In the genomic region with DNA sequence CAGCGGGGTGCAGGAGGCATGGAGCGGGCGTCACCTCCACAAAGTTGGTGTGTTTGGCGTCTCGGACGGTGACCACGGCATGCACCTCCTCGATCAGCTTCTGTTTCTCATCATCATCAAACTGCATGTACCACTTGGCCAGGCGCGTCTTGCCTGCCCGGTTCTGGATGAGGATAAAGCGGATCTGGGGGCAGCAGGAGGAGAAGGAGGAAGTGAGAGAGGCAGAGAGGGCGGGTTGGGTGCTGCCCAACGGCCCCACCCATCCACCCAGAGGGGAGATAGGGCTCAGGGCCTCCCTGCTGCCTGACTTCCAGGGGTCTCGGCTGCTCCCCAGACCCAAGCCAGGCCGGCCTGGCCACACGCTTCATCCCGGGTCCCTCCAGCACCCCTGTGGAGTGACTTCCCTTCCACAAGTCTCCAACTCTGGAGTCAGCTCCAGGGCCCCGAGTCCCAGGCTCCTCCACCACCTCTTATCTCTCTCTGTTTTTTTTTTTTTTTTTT, we compare ENCODE assay signal across 21 cellular contexts. TPM values are rescaled to one million over a fixed set of nuclear protein-coding genes. Genes with fewer than 3 reads are reported as not detected.
DNase-seq lines count a peak whose midpoint lies in the region; ATAC-seq and TF ChIP-seq lines count a peak whose summit lies in the region.
"Had no signal": no experiment of that assay in that cellular context is flagged by ENCODE, and none has a peak within 500 bp of the region (broad histone marks: within the 10 kb centered on the region; RNA-seq: fewer than 3 reads in every experiment).

No MANE protein-coding gene starts in this region.

- WGBS in H9 (ENCODE audit: extremely low coverage, insufficient read length, low lambda C conversion rate): no CpG with 5 or more reads among the region's 19 CpGs
- WGBS in tibial nerve, 2 donors: 76 to 85% methylated on average over 19 of the region's 19 CpGs

- H4K5ac ChIP-seq in H9 (ENCODE audit: insufficient read length, low read depth, low read length): no peak overlapping the region

- TF ChIP-seq EP300 in tibial nerve (IDR thresholded peaks at IDR 0.05): no peak

- in situ Hi-C loops in brain microvascular endothelial cell (cut with HindIII; ENCODE audit: low pct_ligation_motif_present, low sequenced_read_pairs): no loop called here

- H3K9me3 ChIP-seq in OCI-LY1 (ENCODE audit: low read length) (no peaks in the 10 kb centered on the region), H9 (ENCODE audit: control insufficient read depth, low read depth, low read length) (no peaks in the 10 kb centered on the region), tibial nerve (no peaks in the 10 kb centered on the region)

- no peak overlapping the region for H2BK15ac ChIP-seq in H9 (ENCODE audit: low read depth, low read length)

- no peak overlapping the region for H2BK5ac ChIP-seq in H9 (ENCODE audit: insufficient read length, low read length)

- no peak overlapping the region for H3K18ac ChIP-seq in H9 (ENCODE audit: insufficient read length, low read depth, low read length)

- no peak overlapping the region for H3T11ph ChIP-seq in H9 (ENCODE audit: low read length)

- H3K23me2 ChIP-seq in H9 (ENCODE audit: insufficient read length, low read depth, low read length, poor library complexity, severe bottlenecking): peaks cover 4% of the 10 kb centered on the region

- no peaks in the 10 kb centered on the region for H4K20me1 ChIP-seq in OCI-LY1 (ENCODE audit: insufficient read depth, low read length)
- H4K20me1 ChIP-seq in H9 (ENCODE audit: control insufficient read depth, insufficient read depth, insufficient read length): no peaks in the 10 kb centered on the region

- H3F3A ChIP-seq in OCI-LY1 (ENCODE audit: insufficient read depth, low read length): no peaks in the 10 kb centered on the region

- H2AK5ac ChIP-seq in H9 (ENCODE audit: insufficient read length, low read length): no peak overlapping the region

- H3K4ac ChIP-seq in H9 (ENCODE audit: low read depth, low read length): no peak overlapping the region

- no peak overlapping the region for H3K14ac ChIP-seq in H9 (ENCODE audit: insufficient read depth, low read length)

- no peak for TF ChIP-seq CTCF in OCI-LY1 (IDR thresholded peaks at IDR 0.05; ENCODE audit: low read length)
- TF ChIP-seq CTCF in brain microvascular endothelial cell (IDR thresholded peaks at IDR 0.05; ENCODE audit: low read depth, low read length, missing control alignments): no peak
- no peak for TF ChIP-seq CTCF in osteocyte (IDR thresholded peaks at IDR 0.05)
- no peak for TF ChIP-seq CTCF in H9 (conservative IDR thresholded peaks at IDR 0.05)
- no peak for TF ChIP-seq CTCF in tibial nerve (IDR thresholded peaks at IDR 0.05)

- no peak overlapping the region for H3K4me3 ChIP-seq in H7 (ENCODE audit: insufficient read depth, low read depth, low read length)
- no peak overlapping the region for H3K4me3 ChIP-seq in OCI-LY1 (ENCODE audit: low read depth, low read length, poor library complexity, severe bottlenecking)
- no peak overlapping the region for H3K4me3 ChIP-seq in brain microvascular endothelial cell (ENCODE audit: low read depth, low read length)
- H3K4me3 ChIP-seq in tibial nerve: no peak overlapping the region
- H3K4me3 ChIP-seq: cardiac muscle cell had no signal

- H3K4me1 ChIP-seq in OCI-LY1 (ENCODE audit: insufficient read depth, low read length, severe bottlenecking) (peaks cover 22% of the 10 kb centered on the region), H9 (ENCODE audit: insufficient read depth, low read length) (no peaks in the 10 kb centered on the region), tibial nerve (peaks cover 0 to 39% (median 11%) of the 10 kb centered on the region in 4 donors)

- H3K79me1 ChIP-seq in H9 (ENCODE audit: insufficient read depth, low read depth, low read length, poor library complexity, severe bottlenecking): no peaks in the 10 kb centered on the region

- peak overlapping the region; percentile 52 for H3K27ac Mint-ChIP-seq in osteocyte (ENCODE audit: unreplicated experiment)
- peak overlapping the region in 1 of 3 experiments; percentile 91; a peak in 2 of 7 replicates for H3K27ac Mint-ChIP-seq in H9
- H3K27ac Mint-ChIP-seq: activated CD4-positive, alpha-beta memory T cell treated with anti-CD3 and anti-CD28 coated beads for 36 hours; activated naive CD8-positive, alpha-beta T cell treated with anti-CD3 and anti-CD28 coated beads, Interleukin-2, amount 50 U/mL, for 24 hours; effector memory CD8-positive, alpha-beta T cell; stimulated activated naive B cell treated with anti-CD40 and anti-IgM and Interleukin-4, amounts not matched to agents 10 μg/mL and 1 μg/mL and 100 μg/mL, for 72 hours had no signal

- no peak overlapping the region for H4K8ac ChIP-seq in H9 (replicated peaks; ENCODE audit: insufficient read length, low read depth, low read length)

- H3K27me3 Mint-ChIP-seq in osteocyte (ENCODE audit: unreplicated experiment): no peaks in the 10 kb centered on the region
- H3K27me3 Mint-ChIP-seq in H9 (ENCODE audit: low read depth): no peaks in the 10 kb centered on the region; the same call in 1 of the 2 replicates
- H3K27me3 Mint-ChIP-seq: activated CD4-positive, alpha-beta memory T cell treated with anti-CD3 and anti-CD28 coated beads for 36 hours; activated naive CD8-positive, alpha-beta T cell treated with anti-CD3 and anti-CD28 coated beads, Interleukin-2, amount 50 U/mL, for 24 hours; effector memory CD8-positive, alpha-beta T cell; stimulated activated naive B cell treated with anti-CD40 and anti-IgM and Interleukin-4, amounts not matched to agents 10 μg/mL and 1 μg/mL and 100 μg/mL, for 72 hours had no signal

- no peak overlapping the region for H4K91ac ChIP-seq in H9 (ENCODE audit: insufficient read length, low read depth, low read length)

- peak overlapping the region; percentile 31; the same call in 1 of the 2 replicates for H3K4me2 ChIP-seq in OCI-LY1 (ENCODE audit: low read length)
- no peak overlapping the region for H3K4me2 ChIP-seq in H9 (ENCODE audit: insufficient read depth, insufficient read length, low read length)

- H3K4me1 Mint-ChIP-seq in osteocyte (ENCODE audit: unreplicated experiment) (peaks cover 26% of the 10 kb centered on the region), H9 (peaks cover 11 to 12% of the 10 kb centered on the region in 2 experiments)

- no peak for TF ChIP-seq POLR2A in tibial nerve (IDR thresholded peaks at IDR 0.05)

- no peak overlapping the region for H3K56ac ChIP-seq in H9 (ENCODE audit: insufficient read length, low read depth, low read length)

- no peak overlapping the region for H3K23ac ChIP-seq in H9 (ENCODE audit: insufficient read length, low read depth, low read length)

- H3K79me2 ChIP-seq in OCI-LY1 (ENCODE audit: insufficient read depth, low read length) (no peaks in the 10 kb centered on the region), H9 (ENCODE audit: insufficient read depth, low read length) (no peaks in the 10 kb centered on the region; the same call in 1 of the 2 replicates)

- H3K36me3 Mint-ChIP-seq in osteocyte (ENCODE audit: unreplicated experiment) (peaks cover 14% of the 10 kb centered on the region), H9 (ENCODE audit: insufficient read depth in 1 of 3, low read depth in 3 of 3) (peaks cover 11 to 39% (median 39%) of the 10 kb centered on the region in 3 experiments; a peak in 6 of 7 replicates)

- H3K4me3 Mint-ChIP-seq in osteocyte (ENCODE audit: unreplicated experiment) (no peak overlapping the region), H9 (no peak overlapping the region)
- H3K4me3 Mint-ChIP-seq: activated CD4-positive, alpha-beta memory T cell treated with anti-CD3 and anti-CD28 coated beads for 36 hours; activated naive CD8-positive, alpha-beta T cell treated with anti-CD3 and anti-CD28 coated beads, Interleukin-2, amount 50 U/mL, for 24 hours; effector memory CD8-positive, alpha-beta T cell; stimulated activated naive B cell treated with anti-CD40 and anti-IgM and Interleukin-4, amounts not matched to agents 10 μg/mL and 1 μg/mL and 100 μg/mL, for 72 hours had no signal

- H3K27me3 ChIP-seq in H7 (ENCODE audit: control insufficient read depth, insufficient read depth, low read length) (no peaks in the 10 kb centered on the region), OCI-LY1 (ENCODE audit: insufficient read depth, low read length) (no peaks in the 10 kb centered on the region), brain microvascular endothelial cell (replicated peaks) (no peaks in the 10 kb centered on the region), H9 (ENCODE audit: insufficient read depth, low read length) (no peaks in the 10 kb centered on the region), tibial nerve (no peaks in the 10 kb centered on the region)
- H3K27me3 ChIP-seq: cardiac muscle cell had no signal

- ATAC-seq in GM18858 (IDR thresholded peaks at IDR 0.05; ENCODE audit: unreplicated experiment): no peak
- ATAC-seq: activated naive CD8-positive, alpha-beta T cell treated with anti-CD3 and anti-CD28 coated beads, Interleukin-2, amount 50 U/mL, for 24 hours; effector memory CD8-positive, alpha-beta T cell; left colon; stimulated activated naive B cell treated with anti-CD40 and anti-IgM and Interleukin-4, amounts not matched to agents 10 μg/mL and 1 μg/mL and 100 μg/mL, for 72 hours had no signal

- DNase-seq in H7 (peak; percentile 40), brain microvascular endothelial cell (no peak), osteocyte (ENCODE audit: extremely low spot score, unreplicated experiment) (no peak), GM19238 (ENCODE audit: insufficient read length, low spot score) (no peak), H9 (no peak), tibial nerve (ENCODE audit: low spot score in 2 of 2) (no peak)
- DNase-seq: activated CD4-positive, alpha-beta memory T cell treated with anti-CD3 and anti-CD28 coated beads for 36 hours; activated naive CD8-positive, alpha-beta T cell treated with anti-CD3 and anti-CD28 coated beads, Interleukin-2, amount 50 U/mL, for 24 hours; activated T-cell treated with anti-CD3 and anti-CD28 coated beads, Interleukin-2, amount 50 U/mL, for 48 hours; DMS79 treated with DMSO at 0.1 percent for 48 hours; effector memory CD8-positive, alpha-beta T cell; left colon; NCI-H1436; NK-92 treated with Interleukin-12 subunit alpha and Interleukin-12 subunit beta, amount 100 ng/mL, for 24 hours; small intestine; stimulated activated naive B cell treated with anti-CD40 and anti-IgM and Interleukin-4, amounts not matched to agents 10 μg/mL and 1 μg/mL and 100 μg/mL, for 72 hours had no signal

- H2BK12ac ChIP-seq in H9 (ENCODE audit: insufficient read length, low read depth, low read length): no peak overlapping the region

- H3K9me2 ChIP-seq in OCI-LY1 (ENCODE audit: low read depth, low read length): no peaks in the 10 kb centered on the region

- H3K9me3 Mint-ChIP-seq in osteocyte (ENCODE audit: unreplicated experiment) (no peaks in the 10 kb centered on the region), H9 (no peaks in the 10 kb centered on the region; a peak in 1 of 5 replicates)
- H3K9me3 Mint-ChIP-seq: activated CD4-positive, alpha-beta memory T cell treated with anti-CD3 and anti-CD28 coated beads for 36 hours; activated naive CD8-positive, alpha-beta T cell treated with anti-CD3 and anti-CD28 coated beads, Interleukin-2, amount 50 U/mL, for 24 hours; effector memory CD8-positive, alpha-beta T cell had no signal

- no peak overlapping the region for H2BK20ac ChIP-seq in H9 (ENCODE audit: low read depth, low read length, poor library complexity, severe bottlenecking)

- no peak overlapping the region for H3K9ac ChIP-seq in OCI-LY1 (ENCODE audit: low read length)
- H3K9ac ChIP-seq in H9 (ENCODE audit: extremely low read depth, insufficient read length, low read length): no peak overlapping the region
- H3K9ac ChIP-seq: parathyroid adenoma had no signal

- no peak overlapping the region for H2BK120ac ChIP-seq in H9 (ENCODE audit: low read depth, low read length, poor library complexity, severe bottlenecking)

- H3K36me3 ChIP-seq in H7 (replicated peaks; ENCODE audit: control insufficient read depth, insufficient read depth, low read length) (peaks cover 6% of the 10 kb centered on the region), OCI-LY1 (ENCODE audit: insufficient read depth, low read length) (peaks cover 6% of the 10 kb centered on the region; the same call in 1 of the 2 replicates), brain microvascular endothelial cell (replicated peaks) (peaks cover 33% of the 10 kb centered on the region), tibial nerve (peaks cover 0 to 59% (median 0%) of the 10 kb centered on the region in 3 donors)
- H3K36me3 ChIP-seq: cardiac muscle cell had no signal

- peak overlapping the region; percentile 6 for H3K27ac ChIP-seq in OCI-LY1 (ENCODE audit: low read depth, low read length, poor library complexity, severe bottlenecking)
- peak overlapping the region; percentile 15 for H3K27ac ChIP-seq in brain microvascular endothelial cell
- no peak overlapping the region for H3K27ac ChIP-seq in H9 (ENCODE audit: insufficient read length, low read depth, low read length)
- H3K27ac ChIP-seq in tibial nerve: no peak overlapping the region
- H3K27ac ChIP-seq: C4-2B, cardiac muscle cell, parathyroid adenoma had no signal

- H2AFZ ChIP-seq in OCI-LY1 (ENCODE audit: low read length) (no peak overlapping the region), H9 (ENCODE audit: low read length) (no peak overlapping the region)
- H2AFZ ChIP-seq: parathyroid adenoma had no signal

RNA-seq across cellular contexts. Expression of a gene that starts 4.6 kb away (rescaled TPM):
- total RNA-seq in H7 (2014; rRNA removed; shearing (Covaris generic)): 266 and 318 TPM in 2 replicates
- total RNA-seq in osteocyte (226 and 229 TPM in 2 replicates), H9 (2021) (193 and 200 TPM in 2 replicates), tibial nerve (100 to 1,000 TPM in 1 of 4 donors, 10 to 100 TPM in 3; 32.1 to 108 (median 64.6) TPM)

RNA-seq across cellular contexts. Expression of a gene that starts 14.8 kb away (rescaled TPM):
- total RNA-seq in H7 (2014; rRNA removed; shearing (Covaris generic)): 23.3 and 26.9 TPM in 2 replicates
- 107 and 113 TPM in 2 replicates for total RNA-seq in osteocyte
- 49.0 and 49.8 TPM in 2 replicates for total RNA-seq in H9 (2021)
- total RNA-seq in tibial nerve: 10 to 100 TPM; 43.3 to 50.3 (median 48.6) TPM

RNA-seq across cellular contexts. Expression of a gene that starts 57.6 kb away (rescaled TPM):
- 156 and 203 TPM in 2 replicates for total RNA-seq in H7 (2014; rRNA removed; shearing (Covaris generic))
- 313 and 354 TPM in 2 replicates for total RNA-seq in osteocyte
- total RNA-seq in H9 (2021): 258 and 269 TPM in 2 replicates
- 100 to 1,000 TPM in 1 of 4 donors, 10 to 100 TPM in 3; 76.8 to 107 (median 83.4) TPM for total RNA-seq in tibial nerve

Comparison
In these comparisons a context has a peak if more than half of its experiments do, and no peak if none do; other contexts are left out.
1. H3K27ac ChIP-seq: peak in OCI-LY1 (single experiment) and brain microvascular endothelial cell (single experiment); none in H9 (single experiment) and tibial nerve (0 of 4).